In genomic region chr16:85321856-85322271, GRCh38 we compare ENCODE assay signal across 7 cellular contexts.
DNase-seq lines count a peak whose midpoint lies in the region; ATAC-seq, FAIRE-seq and TF ChIP-seq lines count a peak whose summit lies in the region.

No MANE protein-coding gene starts in this region.

- POLR2A ChIA-PET in PC-3 (lab: Charles Lee; ENCODE audit: unreplicated experiment), result no interaction called here

- H2BK12ac ChIP-seq in mesenchymal stem cell (ENCODE audit: low read length in 2 of 2), result peak overlapping the region in 1 of 2 experiments; percentile 95

- H3K79me1 ChIP-seq in mesenchymal stem cell (replicated peaks; ENCODE audit: low read length, poor library complexity, severe bottlenecking), result peaks cover 12% of the 10 kb centered on the region

- peak overlapping the region; percentile 3 for H2BK120ac ChIP-seq in mesenchymal stem cell (ENCODE audit: low read depth, low read length)

- H3K18ac ChIP-seq in mesenchymal stem cell (ENCODE audit: low read depth in 1 of 2, low read length in 2 of 2), result peak overlapping the region; percentile 65 to 94

- peak overlapping the region; percentile 0 for H2BK15ac ChIP-seq in mesenchymal stem cell (ENCODE audit: low read depth, poor library complexity, severe bottlenecking)

- H3K27ac ChIP-seq in PC-3 (ENCODE audit: low read length) (no peak overlapping the region), mesenchymal stem cell (ENCODE audit: low read length, poor library complexity, severe bottlenecking) (no peak overlapping the region), upper lobe of right lung (peak overlapping the region; percentile 73)

- H3F3A ChIP-seq in PC-3 (ENCODE audit: low read length, unreplicated experiment), result no peaks in the 10 kb centered on the region

- no peak overlapping the region for H3K4me3 ChIP-seq in PC-3 (ENCODE audit: low read length)
- H3K4me3 ChIP-seq in mesenchymal stem cell (ENCODE audit: insufficient read depth in 1 of 2, low read depth in 1 of 2, low read length in 2 of 2), result peak overlapping the region in 1 of 2 experiments; percentile 27
- H3K4me3 ChIP-seq in upper lobe of right lung, result no peak overlapping the region

- H3K9ac ChIP-seq in PC-3 (ENCODE audit: low read length) (no peak overlapping the region), mesenchymal stem cell (ENCODE audit: low read length) (peak overlapping the region; percentile 70)

- no peaks in the 10 kb centered on the region for H3K79me2 ChIP-seq in PC-3 (ENCODE audit: low read length)

- peak overlapping the region; percentile 80 for H4K91ac ChIP-seq in mesenchymal stem cell (ENCODE audit: low read length)

- H3K23ac ChIP-seq in mesenchymal stem cell (ENCODE audit: low read length in 2 of 2), result no peak overlapping the region

- H3K14ac ChIP-seq in mesenchymal stem cell (ENCODE audit: low read length in 2 of 2), result peak overlapping the region in 1 of 2 experiments; percentile 83

- H3K4me2 ChIP-seq in PC-3 (ENCODE audit: low read length) (no peak overlapping the region), mesenchymal stem cell (ENCODE audit: low read length, poor library complexity, severe bottlenecking) (no peak overlapping the region)

- H4K20me1 ChIP-seq in PC-3 (ENCODE audit: low read length), result no peaks in the 10 kb centered on the region

- H2AK5ac ChIP-seq in mesenchymal stem cell (ENCODE audit: low read length, severe bottlenecking), result no peak overlapping the region

- ATAC-seq in PC-3 (peak; percentile 38), upper lobe of right lung (peak; percentile 91), HG03025 (IDR thresholded peaks at IDR 0.05; ENCODE audit: low FRiP score, unreplicated experiment) (no peak)

- TF ChIP-seq CTCF in PC-3 (conservative IDR thresholded peaks at IDR 0.05; ENCODE audit: low read depth, low read length), result no peak
- TF ChIP-seq CTCF in upper lobe of right lung (IDR thresholded peaks at IDR 0.05), result no peak

- H2AFZ ChIP-seq in PC-3 (ENCODE audit: low read length) (no peak overlapping the region), mesenchymal stem cell (ENCODE audit: low read depth, low read length) (no peak overlapping the region)

- peak overlapping the region; percentile 57 to 97 for H3K4ac ChIP-seq in mesenchymal stem cell (ENCODE audit: low read depth in 1 of 2, low read length in 2 of 2)

- H3K4me1 ChIP-seq in PC-3 (ENCODE audit: insufficient read depth, low read length) (no peaks in the 10 kb centered on the region), mesenchymal stem cell (ENCODE audit: control insufficient read depth, insufficient read depth, low read depth, low read length) (peaks cover 14% of the 10 kb centered on the region), upper lobe of right lung (peaks cover 25% of the 10 kb centered on the region)

- no peaks in the 10 kb centered on the region for H3K9me2 ChIP-seq in PC-3 (replicated peaks; ENCODE audit: low read length)

- H3K36me3 ChIP-seq in PC-3 (ENCODE audit: low read depth, low read length), result no peaks in the 10 kb centered on the region
- no peaks in the 10 kb centered on the region for H3K36me3 ChIP-seq in mesenchymal stem cell (ENCODE audit: control insufficient read depth in 1 of 2, insufficient read depth in 2 of 2, low read depth in 1 of 2, low read length in 2 of 2)
- H3K36me3 ChIP-seq in upper lobe of right lung, result no peaks in the 10 kb centered on the region

- H3K27me3 ChIP-seq in PC-3 (ENCODE audit: low read length) (no peaks in the 10 kb centered on the region), mesenchymal stem cell (ENCODE audit: control insufficient read depth in 1 of 2, insufficient read depth in 1 of 2, low read length in 2 of 2) (no peaks in the 10 kb centered on the region), upper lobe of right lung (no peaks in the 10 kb centered on the region)

- peak overlapping the region; percentile 86 for H4K8ac ChIP-seq in mesenchymal stem cell (ENCODE audit: low read length)

- no peak overlapping the region for H2BK5ac ChIP-seq in mesenchymal stem cell (ENCODE audit: low read depth, low read length, poor library complexity, severe bottlenecking)

- no peaks in the 10 kb centered on the region for H3K9me3 ChIP-seq in PC-3 (ENCODE audit: low read length)
- no peaks in the 10 kb centered on the region for H3K9me3 ChIP-seq in mesenchymal stem cell (ENCODE audit: control insufficient read depth, low read length)
- no peaks in the 10 kb centered on the region for H3K9me3 ChIP-seq in upper lobe of right lung

- intact Hi-C loops in PC-3 (cut with micrococcal nuclease), result no loop called here
- intact Hi-C loops in upper lobe of right lung (cut with DNase I), result no loop called here

- DNase-seq in PC-3, result no peak
- peak; percentile 78 for DNase-seq in mesenchymal stem cell
- DNase-seq in upper lobe of right lung, result peak; percentile 89
- no peak for DNase-seq in NCI-H128 (lab: John Stamatoyannopoulos, UW; ENCODE audit: unreplicated experiment)
- DNase-seq in NCI-H1417 (lab: John Stamatoyannopoulos, UW), result no peak

- CTCF ChIA-PET in PC-3 (lab: Charles Lee), result interaction anchor here (0.8 kb wide), 1 partner anchor 99 kb away, joined by 3 read pairs; no protein-coding TSS in a partner anchor

- no TSS peak for BruUV-seq in PC-3 (replicated peaks; lab: Mats Ljungman, UMichigan)

- peak; percentile 82 for FAIRE-seq in endometrium (lab: Jason Lieb, UNC)

- 62% methylated on average over 12 of the region's 12 CpGs for WGBS in mesenchymal stem cell

Comparison
In these comparisons a context has a peak if more than half of its experiments do, and no peak if none do; other contexts are left out.
1. DNase-seq: peak in mesenchymal stem cell (single experiment) and upper lobe of right lung (single experiment); none in PC-3 (single experiment), NCI-H128 (single experiment) and NCI-H1417 (0 of 3).